10 cellular contexts compared by ENCODE assay signal in the genomic region with DNA sequence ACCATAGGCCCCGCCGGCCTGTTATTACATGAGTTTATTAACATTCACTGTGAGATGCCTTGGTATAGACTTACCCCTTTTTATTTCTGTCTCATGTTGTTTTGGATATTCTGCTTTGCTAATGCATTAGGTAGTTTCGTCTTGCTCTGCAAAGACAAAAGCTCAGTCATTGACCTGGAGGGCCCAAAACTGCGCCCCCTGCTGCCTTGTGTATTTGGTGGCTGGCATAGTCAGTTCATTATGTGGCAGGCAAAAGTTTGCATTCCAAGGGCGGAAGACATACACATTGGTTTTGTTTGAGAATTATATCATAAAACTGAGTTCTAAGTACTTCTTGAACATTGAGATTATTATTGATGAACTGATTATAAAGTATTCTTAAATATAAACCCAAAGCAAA.
DNase-seq lines count a peak whose midpoint lies in the region; ATAC-seq, FAIRE-seq and TF ChIP-seq lines count a peak whose summit lies in the region.
"Had no signal": no experiment of that assay in that cellular context is flagged by ENCODE, and none has a peak within 500 bp of the region (broad histone marks: within the 10 kb centered on the region; RNA-seq: fewer than 3 reads in every experiment).

No MANE protein-coding gene starts in this region.

- no peak for FAIRE-seq in HTR-8/SVneo (lab: Jason Lieb, UNC)

- no peaks in the 10 kb centered on the region for H3K9me3 ChIP-seq in neural progenitor cell (ENCODE audit: low read depth)
- H3K9me3 ChIP-seq: SJSA1 had no signal

- H3F3A ChIP-seq in neural progenitor cell (ENCODE audit: low read depth): no peaks in the 10 kb centered on the region

- no peak overlapping the region for H3K27ac Mint-ChIP-seq in T-helper 2 cell treated with Interferon-gamma antibody and Interleukin-4, amounts not matched to agents 5 μg/mL and 100 μg/mL, for 36 hours
- H3K27ac Mint-ChIP-seq in neural progenitor cell: no peak overlapping the region
- H3K27ac Mint-ChIP-seq: nephron had no signal

- TF ChIP-seq CTCF in neural progenitor cell (IDR thresholded peaks at IDR 0.05): peak; percentile 82

- no peaks in the 10 kb centered on the region for H3K9me3 Mint-ChIP-seq in T-helper 2 cell treated with Interferon-gamma antibody and Interleukin-4, amounts not matched to agents 5 μg/mL and 100 μg/mL, for 36 hours
- no peaks in the 10 kb centered on the region for H3K9me3 Mint-ChIP-seq in neural progenitor cell
- H3K9me3 Mint-ChIP-seq: nephron had no signal

- no peaks in the 10 kb centered on the region for H3K27me3 Mint-ChIP-seq in T-helper 2 cell treated with Interferon-gamma antibody and Interleukin-4, amounts not matched to agents 5 μg/mL and 100 μg/mL, for 36 hours (ENCODE audit: low read depth)
- no peaks in the 10 kb centered on the region for H3K27me3 Mint-ChIP-seq in neural progenitor cell (ENCODE audit: insufficient read depth, low read depth)

- H3K4me2 ChIP-seq in neural progenitor cell: no peak overlapping the region

- no peaks in the 10 kb centered on the region for H3K27me3 ChIP-seq in neural progenitor cell
- H3K27me3 ChIP-seq: SJSA1 had no signal

- DNase-seq in HTR-8/SVneo (ENCODE audit: insufficient read length, low spot score): peak; percentile 22
- DNase-seq in T-helper 2 cell treated with Interferon-gamma antibody and Interleukin-4, amounts not matched to agents 5 μg/mL and 100 μg/mL, for 36 hours (ENCODE audit: low spot score): peak; percentile 15
- DNase-seq in dermis blood vessel endothelial cell: peak; percentile 49
- DNase-seq in neural progenitor cell (ENCODE audit: low spot score): peak; percentile 72
- DNase-seq in superior temporal gyrus (ENCODE audit: extremely low spot score): no peak
- no peak for DNase-seq in T1000 (lab: John Stamatoyannopoulos, UW)

- H3K4me1 Mint-ChIP-seq in T-helper 2 cell treated with Interferon-gamma antibody and Interleukin-4, amounts not matched to agents 5 μg/mL and 100 μg/mL, for 36 hours (ENCODE audit: low read depth): no peaks in the 10 kb centered on the region
- H3K4me1 Mint-ChIP-seq in neural progenitor cell: no peaks in the 10 kb centered on the region
- H3K4me1 Mint-ChIP-seq: nephron had no signal

- H3K27ac ChIP-seq in neural progenitor cell: no peak overlapping the region
- H3K27ac ChIP-seq: SJSA1 had no signal

- no peak overlapping the region for H2AFZ ChIP-seq in neural progenitor cell (replicated peaks)

- no peak for ATAC-seq in GM18517 (IDR thresholded peaks at IDR 0.05; ENCODE audit: unreplicated experiment)
- ATAC-seq in HG03439 (IDR thresholded peaks at IDR 0.05; ENCODE audit: unreplicated experiment): no peak

- H3K4me1 ChIP-seq in neural progenitor cell: no peaks in the 10 kb centered on the region

- no peaks in the 10 kb centered on the region for H4K20me1 ChIP-seq in neural progenitor cell (ENCODE audit: low read depth)

- no peaks in the 10 kb centered on the region for H3K36me3 ChIP-seq in neural progenitor cell

- H3K4me3 Mint-ChIP-seq in T-helper 2 cell treated with Interferon-gamma antibody and Interleukin-4, amounts not matched to agents 5 μg/mL and 100 μg/mL, for 36 hours: no peak overlapping the region
- no peak overlapping the region for H3K4me3 Mint-ChIP-seq in neural progenitor cell
- H3K4me3 Mint-ChIP-seq: nephron had no signal

- no peak overlapping the region for H3K4me3 ChIP-seq in neural progenitor cell
- H3K4me3 ChIP-seq: SJSA1 had no signal

- no peak overlapping the region for H3K9ac ChIP-seq in neural progenitor cell

- no peaks in the 10 kb centered on the region for H3K79me2 ChIP-seq in neural progenitor cell (ENCODE audit: low read depth)

- H3K36me3 Mint-ChIP-seq in T-helper 2 cell treated with Interferon-gamma antibody and Interleukin-4, amounts not matched to agents 5 μg/mL and 100 μg/mL, for 36 hours (ENCODE audit: low read depth): no peaks in the 10 kb centered on the region
- no peaks in the 10 kb centered on the region for H3K36me3 Mint-ChIP-seq in neural progenitor cell

Comparison
In these comparisons a context has a peak if more than half of its experiments do, and no peak if none do; other contexts are left out.
1. DNase-seq: peak in HTR-8/SVneo (single experiment), T-helper 2 cell treated with Interferon-gamma antibody and Interleukin-4, amounts not matched to agents 5 μg/mL and 100 μg/mL, for 36 hours (single experiment), dermis blood vessel endothelial cell (single experiment) and neural progenitor cell (single experiment); none in superior temporal gyrus (single experiment) and T1000 (single experiment).